In the genomic region with DNA sequence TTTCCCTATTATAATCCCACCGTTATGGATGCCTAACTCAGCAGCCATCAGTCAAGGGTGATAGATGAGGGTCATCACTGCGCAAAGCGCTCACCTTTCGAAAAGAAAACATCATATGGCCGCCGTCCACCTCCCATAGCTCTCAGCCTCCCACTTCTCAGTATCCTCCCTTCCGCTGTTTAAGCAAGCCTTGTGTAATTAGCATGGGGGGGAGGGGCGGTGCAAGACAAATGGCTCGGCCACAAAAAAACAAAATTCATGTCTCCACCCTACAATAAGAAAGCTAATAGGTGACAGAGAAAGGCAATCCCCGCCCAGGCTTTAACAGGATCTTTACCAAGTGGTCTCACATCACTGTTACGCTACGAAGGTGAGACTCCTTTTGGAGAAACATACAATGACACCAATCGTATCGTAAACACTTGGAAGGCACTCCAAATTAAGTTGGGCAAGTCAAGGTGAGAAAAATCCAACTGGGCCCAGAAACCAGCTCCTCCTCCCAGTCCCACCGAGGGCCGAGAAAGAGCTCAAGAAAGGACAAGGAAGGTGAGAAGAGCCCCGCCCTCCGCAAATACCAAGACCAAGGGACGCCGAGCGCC, we compare ENCODE assay signal across 8 cellular contexts. TPM values are rescaled to one million over a fixed set of nuclear protein-coding genes. Genes with fewer than 3 reads are reported as not detected.
DNase-seq lines count a peak whose midpoint lies in the region; ATAC-seq and TF ChIP-seq lines count a peak whose summit lies in the region.

No MANE protein-coding gene starts in this region.

- no peaks in the 10 kb centered on the region for H3K27me3 Mint-ChIP-seq in activated B cell treated with CpG ODN at 0.5 μM for 24 hours

- peaks cover 42% of the 10 kb centered on the region for H4K20me1 ChIP-seq in MM.1S (ENCODE audit: insufficient read depth, low read length)

- H3K4me2 ChIP-seq in MM.1S (ENCODE audit: low read depth, low read length), result peak overlapping the region; percentile 99

- DNase-seq in NCI-H2081 (lab: John Stamatoyannopoulos, UW) (peak; percentile 49 to 58), NCI-H2081 treated with DMSO at 0.1 percent for 48 hours (lab: John Stamatoyannopoulos, UW) (no peak), MM.1S (peak; percentile 64), activated B cell treated with CpG ODN at 0.5 μM for 24 hours (peak; percentile 33), choroid plexus epithelial cell (ENCODE audit: low read depth) (peak; percentile 76)
- peak; percentile 25 to 38 for DNase-seq in stimulated activated CD8-positive, alpha-beta memory T cell treated with anti-CD3 and anti-CD28 coated beads, Interleukin-4, amount 100 ng/mL, for 1 hour (ENCODE audit: low read depth in 2 of 2, low spot score in 1 of 2)

- no peak for TF ChIP-seq CTCF in MM.1S (IDR thresholded peaks at IDR 0.05; ENCODE audit: low read length)
- no peak for TF ChIP-seq CTCF in activated B cell treated with CpG ODN at 0.5 μM for 24 hours (IDR thresholded peaks at IDR 0.05)
- TF ChIP-seq CTCF in choroid plexus epithelial cell (conservative IDR thresholded peaks at IDR 0.05; ENCODE audit: low read depth, low read length), result no peak
- TF ChIP-seq CTCF in liver (IDR thresholded peaks at IDR 0.05; ENCODE audit: low read depth, low read length, missing input control), result no peak

- no peaks in the 10 kb centered on the region for H3K9me2 ChIP-seq in MM.1S (replicated peaks; ENCODE audit: insufficient read depth, low read length)

- no peak for TF ChIP-seq RAD21 in liver (IDR thresholded peaks at IDR 0.05)

- peak overlapping the region; percentile 89 for H3K4me3 ChIP-seq in MM.1S (ENCODE audit: low read length)
- H3K4me3 ChIP-seq in choroid plexus epithelial cell (ENCODE audit: low read depth, low read length), result peak overlapping the region; percentile 94
- peak overlapping the region; percentile 56 to 100 (median 98) for H3K4me3 ChIP-seq in liver (ENCODE audit: low read depth in 1 of 3, low read length in 3 of 3)

- peaks cover 69% of the 10 kb centered on the region for H3K79me2 ChIP-seq in MM.1S (ENCODE audit: low read length)

- peaks cover 16% of the 10 kb centered on the region for H3F3A ChIP-seq in MM.1S (ENCODE audit: insufficient read depth, low read length)

- H3K9me3 ChIP-seq in MM.1S (replicated peaks; ENCODE audit: insufficient read depth, low read length), result no peaks in the 10 kb centered on the region
- no peaks in the 10 kb centered on the region for H3K9me3 ChIP-seq in liver (ENCODE audit: control insufficient read depth in 4 of 4, low read length in 3 of 4)

- ATAC-seq in activated B cell treated with CpG ODN at 0.5 μM for 24 hours (ENCODE audit: low read depth) (peak; percentile 16), GM18517 (IDR thresholded peaks at IDR 0.05; ENCODE audit: unreplicated experiment) (no peak)

- H3K9me3 Mint-ChIP-seq in activated B cell treated with CpG ODN at 0.5 μM for 24 hours, result no peaks in the 10 kb centered on the region

- peak overlapping the region; percentile 87 for H3K27ac ChIP-seq in MM.1S (ENCODE audit: low read length)
- peak overlapping the region; percentile 99 for H3K27ac ChIP-seq in liver (ENCODE audit: low read depth in 1 of 2, low read length in 2 of 2)

- H3K36me3 ChIP-seq in MM.1S (replicated peaks; ENCODE audit: insufficient read depth, low read length) (peaks cover 13% of the 10 kb centered on the region), liver (ENCODE audit: control insufficient read depth in 4 of 4, insufficient read depth in 3 of 4, low read depth in 1 of 4, low read length in 3 of 4) (peaks cover 2 to 28% (median 22%) of the 10 kb centered on the region in 4 donors)

- H3K9ac ChIP-seq in MM.1S (ENCODE audit: low read length) (peak overlapping the region; percentile 89), liver (ENCODE audit: low read depth in 1 of 2, low read length in 2 of 2) (peak overlapping the region; percentile 99 to 100)

- CTCF ChIA-PET in activated B cell treated with CpG ODN at 0.5 μM for 24 hours (lab: Charles Lee), result interaction anchor here (0.9 to 25.8 kb wide), 7 partner anchors 10 to 322 kb away, joined by 3 to 773 read pairs (median 13); partner anchors contain the start of genes LST1, LTA, LTB and NCR3

- H3K4me1 Mint-ChIP-seq in activated B cell treated with CpG ODN at 0.5 μM for 24 hours, result peaks cover 51% of the 10 kb centered on the region

- POLR2A ChIA-PET in activated B cell treated with CpG ODN at 0.5 μM for 24 hours (lab: Charles Lee), result interaction anchor here (0.6 to 4.6 kb wide), 41 partner anchors 10 to 923 kb away, joined by 3 to 46 read pairs (median 6); partner anchors contain the start of genes ABHD16A, AIF1, BAG6 and C6orf47

- H2AFZ ChIP-seq in MM.1S (ENCODE audit: low read length), result peak overlapping the region; percentile 36

- H3K27ac Mint-ChIP-seq in activated B cell treated with CpG ODN at 0.5 μM for 24 hours, result peak overlapping the region; percentile 97

- peak overlapping the region; percentile 98 for H3K4me3 Mint-ChIP-seq in activated B cell treated with CpG ODN at 0.5 μM for 24 hours

- H3K4me1 ChIP-seq in MM.1S (ENCODE audit: low read length), result peaks cover 22% of the 10 kb centered on the region
- peaks cover 5 to 32% (median 26%) of the 10 kb centered on the region in 4 donors for H3K4me1 ChIP-seq in liver (ENCODE audit: control insufficient read depth in 4 of 4, insufficient read depth in 4 of 4, low read length in 3 of 4)

- intact Hi-C loops in activated B cell treated with CpG ODN at 0.5 μM for 24 hours (cut with micrococcal nuclease), result loop anchor here (1.0 to 10.0 kb wide), 3 partner anchors 47 to 654 kb away; partner anchors contain the start of genes BAG6, GPSM3 and PBX2

- WGBS in liver, result under 1% methylated on average over 21 of the region's 21 CpGs

- H3K27me3 ChIP-seq in MM.1S (replicated peaks; ENCODE audit: insufficient read depth, low read length) (no peaks in the 10 kb centered on the region), liver (ENCODE audit: control insufficient read depth in 4 of 4, insufficient read depth in 4 of 4, low read length in 3 of 4) (no peaks in the 10 kb centered on the region)

- peaks cover 57% of the 10 kb centered on the region for H3K36me3 Mint-ChIP-seq in activated B cell treated with CpG ODN at 0.5 μM for 24 hours (ENCODE audit: low read depth)

TF ChIP-seq in liver, 16 proteins besides CTCF, POLR2A, EP300 and RAD21:
- peak in 1 of 2 donors; percentile 13 for TF ChIP-seq EGR1 (IDR thresholded peaks at IDR 0.05; ENCODE audit: low read depth in 2 of 2)
- TF ChIP-seq, protein P1, sequence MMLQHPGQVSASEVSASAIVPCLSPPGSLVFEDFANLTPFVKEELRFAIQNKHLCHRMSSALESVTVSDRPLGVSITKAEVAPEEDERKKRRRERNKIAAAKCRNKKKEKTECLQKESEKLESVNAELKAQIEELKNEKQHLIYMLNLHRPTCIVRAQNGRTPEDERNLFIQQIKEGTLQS (IDR thresholded peaks at IDR 0.05), result no peak

RNA-seq across cellular contexts. Expression of gene DDX39B, which starts 0.6 kb away (rescaled TPM):
- total RNA-seq in activated B cell treated with CpG ODN at 0.5 μM for 24 hours (431 and 484 TPM in 2 replicates), liver (100 to 1,000 TPM; 151 to 254 TPM)
- polyA plus RNA-seq in liver, result 100 to 1,000 TPM in 1 of 2 donors, 10 to 100 TPM in 1; 75.0 to 120 TPM

RNA-seq across cellular contexts. Expression of gene ATP6V1G2, which starts 5.2 kb away (rescaled TPM):
- total RNA-seq in activated B cell treated with CpG ODN at 0.5 μM for 24 hours, result 1.9 and 3.2 TPM in 2 replicates
- under 1 TPM; 0.14 to 0.17 TPM for total RNA-seq in liver
- under 1 TPM; 0.35 to 0.36 TPM for polyA plus RNA-seq in liver

RNA-seq across cellular contexts. Expression of gene NFKBIL1, which starts 6.2 kb away (rescaled TPM):
- 11.7 and 16.7 TPM in 2 replicates for total RNA-seq in activated B cell treated with CpG ODN at 0.5 μM for 24 hours
- total RNA-seq in liver, result 1 to 10 TPM; 6.7 to 8.0 TPM
- 1 to 10 TPM; 3.3 to 9.6 TPM for polyA plus RNA-seq in liver

RNA-seq across cellular contexts. Expression of gene MCCD1, which starts 12.4 kb away (rescaled TPM):
- not detected in 2 replicates for total RNA-seq in activated B cell treated with CpG ODN at 0.5 μM for 24 hours
- total RNA-seq in liver, result under 1 TPM in 1 of 2 donors, not detected in 1; 0.56 TPM
- polyA plus RNA-seq in liver, result not detected

RNA-seq across cellular contexts. Expression of gene LTA, which starts 30.9 kb away (rescaled TPM):
- 60.4 and 66.0 TPM in 2 replicates for total RNA-seq in activated B cell treated with CpG ODN at 0.5 μM for 24 hours
- not detected for total RNA-seq in liver
- polyA plus RNA-seq in liver, result under 1 TPM in 1 of 2 donors, not detected in 1; 0.05 TPM
